ENCODE assay signal across 8 cellular contexts in genomic region chr9:97398999-97399758, GRCh38. TPM values are rescaled to one million over a fixed set of nuclear protein-coding genes. Genes with fewer than 3 reads are reported as not detected.
DNase-seq lines count a peak whose midpoint lies in the region; ATAC-seq and FAIRE-seq lines count a peak whose summit lies in the region.

No MANE protein-coding gene starts in this region.

- H3K36me3 Mint-ChIP-seq in activated T-helper 2 cell treated with anti-CD3 and anti-CD28 coated beads, Interferon-gamma antibody, Interleukin-2, Interleukin-4, amounts not matched to agents 10 μg/mL and 5 μg/mL and 100 μg/mL, durations not matched to agents 14 hours and 24 hours and 36 hours (ENCODE audit: low read depth) = no peaks in the 10 kb centered on the region

- intact Hi-C loops in activated T-helper 2 cell treated with anti-CD3 and anti-CD28 coated beads, Interferon-gamma antibody, Interleukin-2, Interleukin-4, amounts not matched to agents 10 μg/mL and 5 μg/mL and 100 μg/mL, durations not matched to agents 14 hours and 24 hours and 36 hours (cut with micrococcal nuclease) = loop anchor here (1.0 to 5.0 kb wide), 3 partner anchors 12 to 542 kb away; no protein-coding TSS in a partner anchor

- DNase-seq in EL (peak; percentile 64), RCC 7860 (ENCODE audit: low spot score) (peak; percentile 96), germinal center (ENCODE audit: low spot score) (peak; percentile 80), pons (ENCODE audit: low spot score) (peak; percentile 22), ureter (ENCODE audit: low spot score) (peak; percentile 78)
- DNase-seq in activated T-helper 2 cell treated with anti-CD3 and anti-CD28 coated beads, Interferon-gamma antibody, Interleukin-2, Interleukin-4, amounts not matched to agents 10 μg/mL and 5 μg/mL and 100 μg/mL, durations not matched to agents 14 hours and 24 hours and 36 hours (ENCODE audit: low spot score) = peak; percentile 45

- H3K27me3 Mint-ChIP-seq in activated T-helper 2 cell treated with anti-CD3 and anti-CD28 coated beads, Interferon-gamma antibody, Interleukin-2, Interleukin-4, amounts not matched to agents 10 μg/mL and 5 μg/mL and 100 μg/mL, durations not matched to agents 14 hours and 24 hours and 36 hours (ENCODE audit: low read depth) = peaks cover 35% of the 10 kb centered on the region

- no peak overlapping the region for H3K4me3 Mint-ChIP-seq in activated T-helper 2 cell treated with anti-CD3 and anti-CD28 coated beads, Interferon-gamma antibody, Interleukin-2, Interleukin-4, amounts not matched to agents 10 μg/mL and 5 μg/mL and 100 μg/mL, durations not matched to agents 14 hours and 24 hours and 36 hours (ENCODE audit: low read depth)

- ATAC-seq in HG03045 (IDR thresholded peaks at IDR 0.05; ENCODE audit: unreplicated experiment) (peak; percentile 61), HG03097 (IDR thresholded peaks at IDR 0.05; ENCODE audit: low FRiP score, unreplicated experiment) (no peak)

- no peak overlapping the region for H3K27ac Mint-ChIP-seq in activated T-helper 2 cell treated with anti-CD3 and anti-CD28 coated beads, Interferon-gamma antibody, Interleukin-2, Interleukin-4, amounts not matched to agents 10 μg/mL and 5 μg/mL and 100 μg/mL, durations not matched to agents 14 hours and 24 hours and 36 hours

- FAIRE-seq in RCC 7860 (lab: Jason Lieb, UNC) = peak; percentile 86

- peaks cover 10% of the 10 kb centered on the region for H3K4me1 Mint-ChIP-seq in activated T-helper 2 cell treated with anti-CD3 and anti-CD28 coated beads, Interferon-gamma antibody, Interleukin-2, Interleukin-4, amounts not matched to agents 10 μg/mL and 5 μg/mL and 100 μg/mL, durations not matched to agents 14 hours and 24 hours and 36 hours (ENCODE audit: low read depth)

- H3K9me3 Mint-ChIP-seq in activated T-helper 2 cell treated with anti-CD3 and anti-CD28 coated beads, Interferon-gamma antibody, Interleukin-2, Interleukin-4, amounts not matched to agents 10 μg/mL and 5 μg/mL and 100 μg/mL, durations not matched to agents 14 hours and 24 hours and 36 hours = peaks cover 9% of the 10 kb centered on the region

RNA-seq across cellular contexts. Expression of gene TDRD7, which starts 12.7 kb away (rescaled TPM):
- 4.4 and 5.5 TPM in 2 replicates for total RNA-seq in activated T-helper 2 cell treated with anti-CD3 and anti-CD28 coated beads, Interferon-gamma antibody, Interleukin-2, Interleukin-4, amounts not matched to agents 10 μg/mL and 5 μg/mL and 100 μg/mL, durations not matched to agents 14 hours and 24 hours and 36 hours
- total RNA-seq in ureter = 12.9 TPM

Comparison
In these comparisons a context has a peak if more than half of its experiments do, and no peak if none do; other contexts are left out.
1. DNase-seq: peak in every context shown above with its lines; median percentile 96 in RCC 7860; 80 in germinal center; 78 in ureter; 64 in EL; 45 in activated T-helper 2 cell treated with anti-CD3 and anti-CD28 coated beads, Interferon-gamma antibody, Interleukin-2, Interleukin-4, amounts not matched to agents 10 μg/mL and 5 μg/mL and 100 μg/mL, durations not matched to agents 14 hours and 24 hours and 36 hours; 22 in pons.